In genomic region chr21:43921979-43922945, GRCh38 we compare ENCODE assay signal across 8 cellular contexts. TPM values are rescaled to one million over a fixed set of nuclear protein-coding genes. Genes with fewer than 3 reads are reported as not detected.
DNase-seq lines count a peak whose midpoint lies in the region; ATAC-seq, FAIRE-seq and TF ChIP-seq lines count a peak whose summit lies in the region.

No MANE protein-coding gene starts in this region.

- peak; percentile 39; the same call in 1 of the 2 replicates for TF ChIP-seq POLR2A in GM12891 (IDR thresholded peaks at IDR 0.05; ENCODE audit: low read depth, low read length)

- H3K4me1 Mint-ChIP-seq in T-helper 2 cell treated with Interferon-gamma antibody and Interleukin-4, amounts not matched to agents 5 μg/mL and 100 μg/mL, for 36 hours (ENCODE audit: low read depth) = peaks cover 43% of the 10 kb centered on the region
- H3K4me1 Mint-ChIP-seq in brain = peaks cover 47% of the 10 kb centered on the region

- H3K27me3 Mint-ChIP-seq in T-helper 2 cell treated with Interferon-gamma antibody and Interleukin-4, amounts not matched to agents 5 μg/mL and 100 μg/mL, for 36 hours (ENCODE audit: low read depth) = no peaks in the 10 kb centered on the region
- H3K27me3 Mint-ChIP-seq in brain = no peaks in the 10 kb centered on the region

- H3K9me3 Mint-ChIP-seq in T-helper 2 cell treated with Interferon-gamma antibody and Interleukin-4, amounts not matched to agents 5 μg/mL and 100 μg/mL, for 36 hours = no peaks in the 10 kb centered on the region
- peaks cover 0 to 2% (median 0%) of the 10 kb centered on the region in 5 experiments for H3K9me3 Mint-ChIP-seq in brain

- FAIRE-seq in GM12891 (lab: Jason Lieb, UNC) = peak; percentile 93

- H3K27ac Mint-ChIP-seq in T-helper 2 cell treated with Interferon-gamma antibody and Interleukin-4, amounts not matched to agents 5 μg/mL and 100 μg/mL, for 36 hours = peak overlapping the region; percentile 79
- peak overlapping the region in 4 of 5 experiments; percentile 15 to 81 (median 57) for H3K27ac Mint-ChIP-seq in brain

- DNase-seq in GM12891 (ENCODE audit: insufficient read length, low spot score) (peak; percentile 76), DMS114 treated with DMSO at 0.1 percent for 48 hours (lab: John Stamatoyannopoulos, UW; ENCODE audit: unreplicated experiment) (no peak), NCI-H526 treated with DMSO at 0.1 percent for 48 hours (lab: John Stamatoyannopoulos, UW) (no peak)
- peak; percentile 40 for DNase-seq in T-helper 2 cell treated with Interferon-gamma antibody and Interleukin-4, amounts not matched to agents 5 μg/mL and 100 μg/mL, for 36 hours (ENCODE audit: low spot score)
- peak; percentile 75 for DNase-seq in stimulated activated CD4-positive, alpha-beta T cell treated with anti-CD3 and anti-CD28 coated beads, Interleukin-15, amount 100 ng/mL, for 24 hours

- TF ChIP-seq CTCF in brain (conservative IDR thresholded peaks at IDR 0.05) = no peak

- ATAC-seq in GM19351 (IDR thresholded peaks at IDR 0.05; ENCODE audit: unreplicated experiment) (no peak), GM18909 (IDR thresholded peaks at IDR 0.05; ENCODE audit: poor library complexity, unreplicated experiment) (no peak)

- H3K36me3 Mint-ChIP-seq in T-helper 2 cell treated with Interferon-gamma antibody and Interleukin-4, amounts not matched to agents 5 μg/mL and 100 μg/mL, for 36 hours (ENCODE audit: low read depth) = peaks cover 11% of the 10 kb centered on the region
- peaks cover 11% of the 10 kb centered on the region for H3K36me3 Mint-ChIP-seq in brain

- peak overlapping the region; percentile 61 for H3K4me3 Mint-ChIP-seq in T-helper 2 cell treated with Interferon-gamma antibody and Interleukin-4, amounts not matched to agents 5 μg/mL and 100 μg/mL, for 36 hours
- peak overlapping the region in 2 of 5 experiments; percentile 9 to 19 for H3K4me3 Mint-ChIP-seq in brain

TF ChIP-seq in GM12891, 5 proteins besides CTCF, POLR2A, EP300 and RAD21:
- TF ChIP-seq PAX5 (IDR thresholded peaks at IDR 0.05; ENCODE audit: insufficient read depth, low read length, severe bottlenecking) = no peak
- peak; percentile 85 for TF ChIP-seq POU2F2 (IDR thresholded peaks at IDR 0.05; ENCODE audit: low read depth, low read length)
- peak; percentile 68; the same call in 1 of the 2 replicates for TF ChIP-seq POLR2AphosphoS5 (IDR thresholded peaks at IDR 0.05; ENCODE audit: low read depth, low read length)
- no peak for TF ChIP-seq TAF1 (IDR thresholded peaks at IDR 0.05; ENCODE audit: low read depth, low read length)
- peak; percentile 22; the same call in 1 of the 2 replicates for TF ChIP-seq SPI1 (IDR thresholded peaks at IDR 0.05; ENCODE audit: low read depth, low read length)

RNA-seq across cellular contexts. Expression of gene AGPAT3, which starts 57.2 kb away (rescaled TPM):
- 36.9 TPM for polyA plus RNA-seq in GM12891 (2012; ENCODE audit: low read depth, missing spikeins)
- 46.2 TPM for polyA plus RNA-seq in brain (ENCODE audit: insufficient read depth, low read depth, low replicate concordance)

Comparison
In these comparisons a context has a peak if more than half of its experiments do, and no peak if none do; other contexts are left out.
1. DNase-seq: peak in GM12891 (single experiment), T-helper 2 cell treated with Interferon-gamma antibody and Interleukin-4, amounts not matched to agents 5 μg/mL and 100 μg/mL, for 36 hours (single experiment) and stimulated activated CD4-positive, alpha-beta T cell treated with anti-CD3 and anti-CD28 coated beads, Interleukin-15, amount 100 ng/mL, for 24 hours (single experiment); none in DMS114 treated with DMSO at 0.1 percent for 48 hours (single experiment) and NCI-H526 treated with DMSO at 0.1 percent for 48 hours (single experiment).